Comparison of ENCODE assay signal across 1 cellular context in genomic region chr9:112500842-112501241, GRCh38.
TF ChIP-seq lines count a peak whose summit lies in the region.

No MANE protein-coding gene starts in this region.

TF ChIP-seq in HepG2, 621 proteins besides CTCF, POLR2A, EP300 and RAD21 (continued from another document):
- TF ChIP-seq ZNF770 (CRISPR knock-in tag; IDR thresholded peaks at IDR 0.05): peak; percentile 95
- no peak for TF ChIP-seq GLI4 (CRISPR knock-in tag; IDR thresholded peaks at IDR 0.05; ENCODE audit: borderline replicate concordance)
- TF ChIP-seq, protein P1, sequence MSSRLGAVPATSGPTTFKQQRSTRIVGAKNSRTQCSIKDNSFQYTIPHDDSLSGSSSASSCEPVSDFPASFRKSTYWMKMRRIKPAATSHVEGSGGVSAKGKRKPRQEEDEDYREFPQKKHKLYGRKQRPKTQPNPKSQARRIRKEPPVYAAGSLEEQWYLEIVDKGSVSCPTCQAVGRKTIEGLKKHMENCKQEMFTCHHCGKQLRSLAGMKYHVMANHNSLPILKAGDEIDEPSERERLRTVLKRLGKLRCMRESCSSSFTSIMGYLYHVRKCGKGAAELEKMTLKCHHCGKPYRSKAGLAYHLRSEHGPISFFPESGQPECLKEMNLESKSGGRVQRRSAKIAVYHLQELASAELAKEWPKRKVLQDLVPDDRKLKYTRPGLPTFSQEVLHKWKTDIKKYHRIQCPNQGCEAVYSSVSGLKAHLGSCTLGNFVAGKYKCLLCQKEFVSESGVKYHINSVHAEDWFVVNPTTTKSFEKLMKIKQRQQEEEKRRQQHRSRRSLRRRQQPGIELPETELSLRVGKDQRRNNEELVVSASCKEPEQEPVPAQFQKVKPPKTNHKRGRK (CRISPR knock-in tag; IDR thresholded peaks at IDR 0.05): no peak
